In the genomic region with DNA sequence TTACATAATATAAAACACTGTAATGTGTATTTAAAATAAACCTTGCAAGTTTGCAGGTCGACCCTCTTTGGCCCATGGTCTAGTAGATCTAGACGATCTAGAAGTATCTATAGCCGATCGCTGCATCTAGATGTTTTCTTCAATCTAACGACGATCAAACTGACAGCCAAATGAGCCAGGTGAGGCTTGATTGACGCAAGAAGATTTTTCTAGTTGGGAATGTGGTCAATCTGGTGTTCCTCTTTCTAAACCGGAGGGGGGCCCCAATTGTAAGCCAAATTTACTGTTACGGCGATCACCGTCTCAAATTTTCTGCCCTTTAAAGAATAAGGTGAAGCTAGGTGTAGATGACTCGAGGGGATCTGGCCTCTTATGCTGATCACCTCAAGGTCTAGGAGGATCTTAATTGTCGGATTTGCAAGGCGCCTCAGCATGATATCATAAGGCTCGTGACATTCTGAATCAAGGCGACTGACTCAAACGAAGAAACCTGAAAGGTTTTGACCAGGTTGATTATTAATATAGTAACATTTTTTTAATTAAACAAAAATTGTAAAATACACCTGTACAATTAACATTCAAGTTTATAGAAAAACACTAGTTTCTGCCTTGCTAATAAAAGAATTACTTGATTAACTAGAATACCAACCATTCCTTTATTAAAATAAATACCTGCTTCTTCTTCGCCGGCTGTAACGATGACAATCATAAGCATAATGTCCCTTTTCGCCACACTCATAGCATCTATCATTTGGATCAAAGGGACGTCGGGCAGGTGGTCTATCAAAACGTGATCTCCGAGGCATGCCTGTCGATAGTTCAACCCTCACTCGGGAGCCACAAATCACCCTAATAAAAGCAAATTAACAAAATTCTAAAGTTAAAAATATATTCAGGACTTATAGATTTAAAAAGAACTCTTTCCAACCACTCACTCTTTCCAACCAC, we compare ENCODE assay signal across 8 cellular contexts. TPM values are rescaled to one million over a fixed set of nuclear protein-coding genes. Genes with fewer than 3 reads are reported as not detected.
DNase-seq lines count a peak whose midpoint lies in the region; ATAC-seq and TF ChIP-seq lines count a peak whose summit lies in the region.

No MANE protein-coding gene starts in this region.

- H3K36me3 ChIP-seq in CD4-positive, alpha-beta memory T cell (ENCODE audit: insufficient read depth, low read length): peaks cover 56% of the 10 kb centered on the region
- peaks cover 66% of the 10 kb centered on the region for H3K36me3 ChIP-seq in MG63
- peaks cover 47 to 50% of the 10 kb centered on the region in 2 donors for H3K36me3 ChIP-seq in duodenal mucosa (ENCODE audit: control insufficient read depth in 1 of 2, insufficient read depth in 2 of 2, low read length in 2 of 2)
- peaks cover 49 to 52% of the 10 kb centered on the region in 2 donors for H3K36me3 ChIP-seq in thyroid gland

- peak overlapping the region; percentile 93 for H3K27ac ChIP-seq in CD4-positive, alpha-beta memory T cell (ENCODE audit: low read depth, low read length)
- H3K27ac ChIP-seq in duodenal mucosa (ENCODE audit: low read depth, low read length) (no peak overlapping the region), thyroid gland (peak overlapping the region in 1 of 3 donors; percentile 99)

- peak overlapping the region; percentile 86 to 100 (median 96) for H3K27ac Mint-ChIP-seq in CD4-positive, alpha-beta memory T cell
- H3K27ac Mint-ChIP-seq in neural crest cell (ENCODE audit: unreplicated experiment): peak overlapping the region; percentile 10

- CTCF ChIA-PET in CD4-positive, alpha-beta memory T cell (lab: Charles Lee; ENCODE audit: partially characterized antibody): interaction anchor here (0.6 to 4.4 kb wide), 8 partner anchors 8 to 195 kb away, joined by 3 to 27 read pairs (median 4); no protein-coding TSS in a partner anchor

- peak overlapping the region; percentile 95 to 100 for H3K9ac ChIP-seq in duodenal mucosa (ENCODE audit: low read depth in 1 of 2, low read length in 2 of 2)

- H3K9me3 Mint-ChIP-seq in CD4-positive, alpha-beta memory T cell: peaks cover 0 to 22% (median 1%) of the 10 kb centered on the region in 8 donors
- no peaks in the 10 kb centered on the region for H3K9me3 Mint-ChIP-seq in neural crest cell

- H3K4me3 Mint-ChIP-seq in CD4-positive, alpha-beta memory T cell: peak overlapping the region; percentile 98 to 100 (median 100)
- peak overlapping the region; percentile 96 for H3K4me3 Mint-ChIP-seq in neural crest cell

- TF ChIP-seq POLR2A in thyroid gland (IDR thresholded peaks at IDR 0.05): no peak

- no peak for ATAC-seq in GM21526 (IDR thresholded peaks at IDR 0.05; ENCODE audit: low FRiP score, unreplicated experiment)
- no peak for ATAC-seq in GM19324 (IDR thresholded peaks at IDR 0.05; ENCODE audit: low FRiP score, unreplicated experiment)

- no peaks in the 10 kb centered on the region for H3K9me3 ChIP-seq in CD4-positive, alpha-beta memory T cell (ENCODE audit: control insufficient read depth in 1 of 2, low read length in 2 of 2)
- H3K9me3 ChIP-seq in MG63: no peaks in the 10 kb centered on the region
- H3K9me3 ChIP-seq in duodenal mucosa (ENCODE audit: control insufficient read depth in 1 of 2, low read length in 2 of 2): peaks cover 0 to 2% of the 10 kb centered on the region in 2 donors
- H3K9me3 ChIP-seq in thyroid gland: no peaks in the 10 kb centered on the region

- 69 to 70% methylated on average over 27 of the region's 27 CpGs for WGBS in thyroid gland, 2 donors

- peak in 2 of 5 donors; percentile 33 to 63 for DNase-seq in CD4-positive, alpha-beta memory T cell
- DNase-seq in MG63 (no peak), neural crest cell (ENCODE audit: low read depth, low spot score) (no peak), dermis blood vessel endothelial cell (no peak), thyroid gland (no peak)

- peaks cover 0 to 3% of the 10 kb centered on the region in 2 donors for H3K27me3 Mint-ChIP-seq in CD4-positive, alpha-beta memory T cell
- peaks cover 11% of the 10 kb centered on the region for H3K27me3 Mint-ChIP-seq in neural crest cell (ENCODE audit: low read depth)

- H3K4me1 Mint-ChIP-seq in CD4-positive, alpha-beta memory T cell: peaks cover 53 to 88% (median 65%) of the 10 kb centered on the region in 4 donors
- peaks cover 71% of the 10 kb centered on the region for H3K4me1 Mint-ChIP-seq in neural crest cell

- H3K27me3 ChIP-seq in CD4-positive, alpha-beta memory T cell (ENCODE audit: insufficient read depth, low read length): no peaks in the 10 kb centered on the region
- H3K27me3 ChIP-seq in MG63 (no peaks in the 10 kb centered on the region), duodenal mucosa (ENCODE audit: control insufficient read depth in 1 of 2, insufficient read depth in 2 of 2, low read length in 2 of 2) (no peaks in the 10 kb centered on the region), thyroid gland (no peaks in the 10 kb centered on the region)

- POLR2A ChIA-PET in CD4-positive, alpha-beta memory T cell (lab: Charles Lee; ENCODE audit: partially characterized antibody): interaction anchor here (0.7 to 8.0 kb wide), 15 partner anchors 8 to 204 kb away, joined by 3 to 327 read pairs (median 4); a partner anchor contains a TSS

- intact Hi-C loops in CD4-positive, alpha-beta memory T cell (cut with micrococcal nuclease): no loop called here
- intact Hi-C loops in thyroid gland (cut with DNase I): no loop called here

- peak overlapping the region; percentile 96 to 98 for H3K4me3 ChIP-seq in CD4-positive, alpha-beta memory T cell (ENCODE audit: low read length in 2 of 2)
- H3K4me3 ChIP-seq in MG63 (peak overlapping the region; percentile 99), duodenal mucosa (ENCODE audit: low read depth in 1 of 2, low read length in 2 of 2) (peak overlapping the region; percentile 96 to 100), thyroid gland (replicated peaks in 1 of 3) (peak overlapping the region in 1 of 3 donors; percentile 93)

- peaks cover 62 to 75% of the 10 kb centered on the region in 2 donors for H3K36me3 Mint-ChIP-seq in CD4-positive, alpha-beta memory T cell
- peaks cover 47% of the 10 kb centered on the region for H3K36me3 Mint-ChIP-seq in neural crest cell (ENCODE audit: low read depth)

- TF ChIP-seq CTCF in neural crest cell (conservative IDR thresholded peaks at IDR 0.05) (no peak), thyroid gland (IDR thresholded peaks at IDR 0.05) (no peak)

- peaks cover 74% of the 10 kb centered on the region for H3K4me1 ChIP-seq in CD4-positive, alpha-beta memory T cell (ENCODE audit: insufficient read depth, low read length)
- peaks cover 39 to 50% of the 10 kb centered on the region in 2 donors for H3K4me1 ChIP-seq in duodenal mucosa (ENCODE audit: control insufficient read depth in 1 of 2, insufficient read depth in 2 of 2, low read length in 2 of 2)
- peaks cover 9 to 15% of the 10 kb centered on the region in 2 donors for H3K4me1 ChIP-seq in thyroid gland

RNA-seq across cellular contexts. Expression of a gene that starts 2.0 kb away (rescaled TPM):
- total RNA-seq in CD4-positive, alpha-beta memory T cell: 100 to 1,000 TPM; 314 to 333 TPM
- polyA plus RNA-seq in CD4-positive, alpha-beta memory T cell: 100 to 1,000 TPM; 177 to 202 TPM
- 178 and 201 TPM in 2 replicates for total RNA-seq in MG63 (2014; rRNA removed; shearing (Covaris generic); ENCODE audit: low replicate concordance)
- total RNA-seq in neural crest cell (347 and 356 TPM in 2 replicates), dermis blood vessel endothelial cell (145 and 170 TPM in 2 replicates), thyroid gland (100 to 1,000 TPM in 3 of 4 donors, 10 to 100 TPM in 1; 80.8 to 121 (median 117) TPM)

RNA-seq across cellular contexts. Expression of a gene that starts 28.9 kb away (rescaled TPM):
- 10 to 100 TPM; 15.1 to 15.5 TPM for total RNA-seq in CD4-positive, alpha-beta memory T cell
- 10 to 100 TPM in 1 of 2 donors, 1 to 10 TPM in 1; 5.9 to 15.5 TPM for polyA plus RNA-seq in CD4-positive, alpha-beta memory T cell
- total RNA-seq in MG63 (2014; rRNA removed; shearing (Covaris generic); ENCODE audit: low replicate concordance): 12.9 and 13.0 TPM in 2 replicates
- total RNA-seq in neural crest cell: 20.8 and 24.1 TPM in 2 replicates
- total RNA-seq in dermis blood vessel endothelial cell: 12.6 and 16.7 TPM in 2 replicates
- 10 to 100 TPM in 1 of 4 donors, 1 to 10 TPM in 3; 6.6 to 12.1 (median 9.1) TPM for total RNA-seq in thyroid gland
